14 cellular contexts compared by ENCODE assay signal in genomic region chr9:131429121-131430012, GRCh38. TPM values are rescaled to one million over a fixed set of nuclear protein-coding genes. Genes with fewer than 3 reads are reported as not detected.
DNase-seq lines count a peak whose midpoint lies in the region; ATAC-seq and TF ChIP-seq lines count a peak whose summit lies in the region.
"Had no signal": no experiment of that assay in that cellular context is flagged by ENCODE, and none has a peak within 500 bp of the region (broad histone marks: within the 10 kb centered on the region; RNA-seq: fewer than 3 reads in every experiment).

No MANE protein-coding gene starts in this region.

- no peaks in the 10 kb centered on the region for H3K9me3 ChIP-seq in BLaER1 treated with 17β-estradiol and CSF1 and Interleukin-3, amounts not matched to agents 10 nM and 100 nM (replicated peaks in 1 of 11)
- H3K9me3 ChIP-seq in DND-41 (ENCODE audit: insufficient read depth, low read length, severe bottlenecking) = no peaks in the 10 kb centered on the region
- H3K9me3 ChIP-seq in naive thymus-derived CD4-positive, alpha-beta T cell (ENCODE audit: control insufficient read depth in 2 of 3, low read length in 3 of 3) = no peaks in the 10 kb centered on the region
- H3K9me3 ChIP-seq: esophagus squamous epithelium, thoracic aorta had no signal

- H3K27ac Mint-ChIP-seq in activated naive CD8-positive, alpha-beta T cell = peak overlapping the region; percentile 75
- peak overlapping the region; percentile 10 to 88 (median 68) for H3K27ac Mint-ChIP-seq in naive thymus-derived CD4-positive, alpha-beta T cell

- H3K27ac ChIP-seq in BLaER1 treated with 17β-estradiol and CSF1 and Interleukin-3, amounts not matched to agents 10 nM and 100 nM = peak overlapping the region in 5 of 11 experiments; percentile 6 to 35 (median 17); a peak in 6 of 22 replicates
- H3K27ac ChIP-seq in DND-41 (ENCODE audit: low read length) (no peak overlapping the region), caudate nucleus (ENCODE audit: low read depth, low read length) (no peak overlapping the region)
- H3K27ac ChIP-seq in naive thymus-derived CD4-positive, alpha-beta T cell (ENCODE audit: low read depth, low read length) = peak overlapping the region; percentile 41
- H3K27ac ChIP-seq: thoracic aorta had no signal

- H3K79me2 ChIP-seq in DND-41 (ENCODE audit: insufficient read depth, low read length) = peaks cover 90% of the 10 kb centered on the region

- CTCF ChIA-PET in naive thymus-derived CD4-positive, alpha-beta T cell (lab: Charles Lee) = no interaction called here

- peaks cover 2% of the 10 kb centered on the region for H3K36me3 Mint-ChIP-seq in activated naive CD8-positive, alpha-beta T cell
- H3K36me3 Mint-ChIP-seq in naive thymus-derived CD4-positive, alpha-beta T cell = peaks cover 3 to 31% (median 7%) of the 10 kb centered on the region in 5 donors

- H3K4me3 Mint-ChIP-seq in activated naive CD8-positive, alpha-beta T cell = peak overlapping the region; percentile 52
- H3K4me3 Mint-ChIP-seq in naive thymus-derived CD4-positive, alpha-beta T cell = peak overlapping the region in 9 of 10 donors; percentile 1 to 68 (median 44)

- peaks cover 37 to 100% (median 90%) of the 10 kb centered on the region in 11 experiments for H3K36me3 ChIP-seq in BLaER1 treated with 17β-estradiol and CSF1 and Interleukin-3, amounts not matched to agents 10 nM and 100 nM
- peaks cover 58% of the 10 kb centered on the region for H3K36me3 ChIP-seq in DND-41 (ENCODE audit: insufficient read depth, low read length)
- peaks cover 14 to 39% (median 17%) of the 10 kb centered on the region in 3 experiments for H3K36me3 ChIP-seq in naive thymus-derived CD4-positive, alpha-beta T cell (ENCODE audit: control insufficient read depth in 2 of 3, insufficient read depth in 3 of 3, low read length in 3 of 3)

- peaks cover 98 to 100% (median 100%) of the 10 kb centered on the region in 11 experiments for H4K20me1 ChIP-seq in BLaER1 treated with 17β-estradiol and CSF1 and Interleukin-3, amounts not matched to agents 10 nM and 100 nM
- peaks cover 83% of the 10 kb centered on the region for H4K20me1 ChIP-seq in DND-41 (ENCODE audit: insufficient read depth, low read length)

- peaks cover 50% of the 10 kb centered on the region for H3K4me1 Mint-ChIP-seq in activated naive CD8-positive, alpha-beta T cell (ENCODE audit: low read depth)
- peaks cover 31 to 63% (median 53%) of the 10 kb centered on the region in 7 donors for H3K4me1 Mint-ChIP-seq in naive thymus-derived CD4-positive, alpha-beta T cell

- H3K4me1 ChIP-seq in BLaER1 treated with 17β-estradiol and CSF1 and Interleukin-3, amounts not matched to agents 10 nM and 100 nM = peaks cover 12 to 44% (median 30%) of the 10 kb centered on the region in 10 experiments
- no peaks in the 10 kb centered on the region for H3K4me1 ChIP-seq in DND-41 (ENCODE audit: insufficient read depth, low read length)
- H3K4me1 ChIP-seq in naive thymus-derived CD4-positive, alpha-beta T cell (ENCODE audit: control insufficient read depth in 2 of 2, insufficient read depth in 2 of 2, low read length in 2 of 2) = peaks cover 7 to 17% of the 10 kb centered on the region in 2 donors

- POLR2A ChIA-PET in naive thymus-derived CD4-positive, alpha-beta T cell (lab: Charles Lee) = no interaction called here

- no peaks in the 10 kb centered on the region for H3K27me3 Mint-ChIP-seq in activated naive CD8-positive, alpha-beta T cell
- no peaks in the 10 kb centered on the region for H3K27me3 Mint-ChIP-seq in naive thymus-derived CD4-positive, alpha-beta T cell

- H3K4me3 ChIP-seq in BLaER1 treated with 17β-estradiol and CSF1 and Interleukin-3, amounts not matched to agents 10 nM and 100 nM = no peak overlapping the region
- no peak overlapping the region for H3K4me3 ChIP-seq in DND-41 (ENCODE audit: low read depth in 1 of 2, low read length in 2 of 2)
- no peak overlapping the region for H3K4me3 ChIP-seq in naive thymus-derived CD4-positive, alpha-beta T cell (ENCODE audit: low read length)
- H3K4me3 ChIP-seq: esophagus squamous epithelium, thoracic aorta had no signal

- ATAC-seq in DND-41 (ENCODE audit: insufficient read depth, low read depth) (peak; percentile 39; the same call in 2 of the 3 replicates), HG03159 (IDR thresholded peaks at IDR 0.05; ENCODE audit: unreplicated experiment) (no peak), HG02970 (IDR thresholded peaks at IDR 0.05; ENCODE audit: low FRiP score, unreplicated experiment) (no peak)
- no peak for ATAC-seq in naive thymus-derived CD4-positive, alpha-beta T cell

- TF ChIP-seq CTCF in DND-41 (IDR thresholded peaks at IDR 0.05; ENCODE audit: borderline replicate concordance, extremely low read depth, low read length, poor library complexity, severe bottlenecking) = no peak

- H3K4me2 ChIP-seq in BLaER1 treated with 17β-estradiol and CSF1 and Interleukin-3, amounts not matched to agents 10 nM and 100 nM = peak overlapping the region in 8 of 11 experiments; percentile 18 to 42 (median 22); a peak in 6 of 22 replicates
- H3K4me2 ChIP-seq in DND-41 (ENCODE audit: insufficient read depth, low read length) = no peak overlapping the region

- H3K27me3 ChIP-seq in BLaER1 treated with 17β-estradiol and CSF1 and Interleukin-3, amounts not matched to agents 10 nM and 100 nM = no peaks in the 10 kb centered on the region
- no peaks in the 10 kb centered on the region for H3K27me3 ChIP-seq in DND-41 (ENCODE audit: insufficient read depth, low read length, poor library complexity)
- no peaks in the 10 kb centered on the region for H3K27me3 ChIP-seq in naive thymus-derived CD4-positive, alpha-beta T cell (ENCODE audit: control insufficient read depth in 2 of 2, insufficient read depth in 2 of 2, low read length in 2 of 2)
- H3K27me3 ChIP-seq: esophagus squamous epithelium had no signal

- intact Hi-C loops in naive thymus-derived CD4-positive, alpha-beta T cell (cut with micrococcal nuclease) = loop anchor here in 1 of 2 donors (5.0 kb wide), 1 partner anchor 32 kb away; no protein-coding TSS in a partner anchor

- no peaks in the 10 kb centered on the region for H3K9me3 Mint-ChIP-seq in activated naive CD8-positive, alpha-beta T cell (ENCODE audit: low read depth)
- H3K9me3 Mint-ChIP-seq in naive thymus-derived CD4-positive, alpha-beta T cell = no peaks in the 10 kb centered on the region

- DNase-seq in DND-41 = no peak
- no peak for DNase-seq in naive thymus-derived CD4-positive, alpha-beta T cell
- no peak for DNase-seq in caudate nucleus (lab: John Stamatoyannopoulos, UW)
- no peak for DNase-seq in NK-92 treated with Interleukin-12 subunit alpha and Interleukin-12 subunit beta, amount 100 ng/mL, for 24 hours (lab: John Stamatoyannopoulos, UW)
- DNase-seq: central memory CD4-positive, alpha-beta T cell; esophagus squamous epithelium; MM.1S; NCI-H2227 treated with DMSO at 0.1 percent for 48 hours; right cardiac atrium had no signal

- peak overlapping the region in 2 of 11 experiments; percentile 0 to 10; a peak in 1 of 22 replicates for H3K9ac ChIP-seq in BLaER1 treated with 17β-estradiol and CSF1 and Interleukin-3, amounts not matched to agents 10 nM and 100 nM
- no peak overlapping the region for H3K9ac ChIP-seq in DND-41 (ENCODE audit: low read depth, low read length)

- H2AFZ ChIP-seq in DND-41 (ENCODE audit: low read depth, low read length) = no peak overlapping the region

RNA-seq across cellular contexts. Expression of gene PRRC2B, which starts 35.5 kb away (rescaled TPM):
- total RNA-seq in naive thymus-derived CD4-positive, alpha-beta T cell = 100 to 1,000 TPM; 208 to 382 (median 272) TPM
- 10 to 100 TPM; 29.8 to 62.4 TPM for polyA plus RNA-seq in naive thymus-derived CD4-positive, alpha-beta T cell
